10 cellular contexts compared by ENCODE assay signal in genomic region chr5:56686337-56687198, GRCh38.
DNase-seq lines count a peak whose midpoint lies in the region; ATAC-seq lines count a peak whose summit lies in the region.
"Had no signal": no experiment of that assay in that cellular context is flagged by ENCODE, and none has a peak within 500 bp of the region (broad histone marks: within the 10 kb centered on the region; RNA-seq: fewer than 3 reads in every experiment).

No MANE protein-coding gene starts in this region.

- peaks cover 0 to 4% (median 0%) of the 10 kb centered on the region in 3 donors for H3K4me1 ChIP-seq in skeletal muscle tissue (ENCODE audit: control insufficient read depth in 3 of 3, insufficient read depth in 3 of 3, low read length in 3 of 3)
- no peaks in the 10 kb centered on the region for H3K4me1 ChIP-seq in HAP-1
- H3K4me1 ChIP-seq: tibial artery had no signal

- H3K27me3 ChIP-seq in skeletal muscle tissue (ENCODE audit: control insufficient read depth in 3 of 3, insufficient read depth in 3 of 3, low read length in 3 of 3) (no peaks in the 10 kb centered on the region), HAP-1 (ENCODE audit: low read depth) (0 out of 2 replicates have a peak, but pooled peaks cover under 1% of the 10 kb centered on the region)
- H3K27me3 ChIP-seq: tibial artery had no signal

- H3K36me3 ChIP-seq in skeletal muscle tissue (ENCODE audit: control insufficient read depth in 3 of 3, insufficient read depth in 3 of 3, low read length in 3 of 3) (no peaks in the 10 kb centered on the region), HAP-1 (replicated peaks) (no peaks in the 10 kb centered on the region)
- H3K36me3 ChIP-seq: tibial artery had no signal

- H3K9me3 Mint-ChIP-seq in activated T-helper 2 cell treated with anti-CD3 and anti-CD28 coated beads, Interferon-gamma antibody, Interleukin-2, Interleukin-4, amounts not matched to agents 10 μg/mL and 5 μg/mL and 100 μg/mL, durations not matched to agents 14 hours and 24 hours and 36 hours = no peaks in the 10 kb centered on the region
- H3K9me3 Mint-ChIP-seq: activated naive CD4-positive, alpha-beta T cell treated with anti-CD3 and anti-CD28 coated beads, Interleukin-2, amount 50 U/mL, for 24 hours had no signal

- no peak overlapping the region for H3K27ac Mint-ChIP-seq in activated T-helper 2 cell treated with anti-CD3 and anti-CD28 coated beads, Interferon-gamma antibody, Interleukin-2, Interleukin-4, amounts not matched to agents 10 μg/mL and 5 μg/mL and 100 μg/mL, durations not matched to agents 14 hours and 24 hours and 36 hours

- DNase-seq in NAMALWA (ENCODE audit: low spot score) (peak; percentile 65), HAP-1 (ENCODE audit: low spot score in 2 of 2) (no peak), cardiac septum (ENCODE audit: low spot score) (no peak)
- no peak for DNase-seq in activated T-helper 2 cell treated with anti-CD3 and anti-CD28 coated beads, Interferon-gamma antibody, Interleukin-2, Interleukin-4, amounts not matched to agents 10 μg/mL and 5 μg/mL and 100 μg/mL, durations not matched to agents 14 hours and 24 hours and 36 hours (ENCODE audit: low spot score)
- DNase-seq: erythroblast, tibial artery had no signal

- intact Hi-C loops in activated T-helper 2 cell treated with anti-CD3 and anti-CD28 coated beads, Interferon-gamma antibody, Interleukin-2, Interleukin-4, amounts not matched to agents 10 μg/mL and 5 μg/mL and 100 μg/mL, durations not matched to agents 14 hours and 24 hours and 36 hours (cut with micrococcal nuclease) = no loop called here
- intact Hi-C loops in cardiac septum (cut with DNase I) = loop anchor here (10.0 kb wide), 1 partner anchor 412 kb away; no protein-coding TSS in a partner anchor

- H3K4me3 Mint-ChIP-seq in activated T-helper 2 cell treated with anti-CD3 and anti-CD28 coated beads, Interferon-gamma antibody, Interleukin-2, Interleukin-4, amounts not matched to agents 10 μg/mL and 5 μg/mL and 100 μg/mL, durations not matched to agents 14 hours and 24 hours and 36 hours (ENCODE audit: low read depth) = no peak overlapping the region
- H3K4me3 Mint-ChIP-seq: activated naive CD4-positive, alpha-beta T cell treated with anti-CD3 and anti-CD28 coated beads, Interleukin-2, amount 50 U/mL, for 24 hours had no signal

- H3K27ac ChIP-seq in skeletal muscle tissue (ENCODE audit: low read depth, low read length) = peak overlapping the region; percentile 11
- H3K27ac ChIP-seq: tibial artery had no signal

- no peaks in the 10 kb centered on the region for H3K27me3 Mint-ChIP-seq in activated T-helper 2 cell treated with anti-CD3 and anti-CD28 coated beads, Interferon-gamma antibody, Interleukin-2, Interleukin-4, amounts not matched to agents 10 μg/mL and 5 μg/mL and 100 μg/mL, durations not matched to agents 14 hours and 24 hours and 36 hours (ENCODE audit: low read depth)
- H3K27me3 Mint-ChIP-seq: activated naive CD4-positive, alpha-beta T cell treated with anti-CD3 and anti-CD28 coated beads, Interleukin-2, amount 50 U/mL, for 24 hours had no signal

- H3K4me3 ChIP-seq in skeletal muscle tissue (ENCODE audit: low read length in 3 of 3) (no peak overlapping the region), HAP-1 (no peak overlapping the region)
- H3K4me3 ChIP-seq: tibial artery had no signal

- H3K36me3 Mint-ChIP-seq in activated T-helper 2 cell treated with anti-CD3 and anti-CD28 coated beads, Interferon-gamma antibody, Interleukin-2, Interleukin-4, amounts not matched to agents 10 μg/mL and 5 μg/mL and 100 μg/mL, durations not matched to agents 14 hours and 24 hours and 36 hours (ENCODE audit: low read depth) = peaks cover 10% of the 10 kb centered on the region

- H3K9ac ChIP-seq in skeletal muscle tissue (ENCODE audit: low read depth in 1 of 3, low read length in 3 of 3) = no peak overlapping the region

- H3K9me3 ChIP-seq in skeletal muscle tissue (ENCODE audit: control insufficient read depth in 3 of 3, low read length in 3 of 3) (no peaks in the 10 kb centered on the region), HAP-1 (no peaks in the 10 kb centered on the region)
- H3K9me3 ChIP-seq: tibial artery had no signal

- peak; percentile 72 for ATAC-seq in GM18909 (IDR thresholded peaks at IDR 0.05; ENCODE audit: poor library complexity, unreplicated experiment)
- ATAC-seq in HG02678 (IDR thresholded peaks at IDR 0.05; ENCODE audit: unreplicated experiment) = peak; percentile 67

- peaks cover 48% of the 10 kb centered on the region for H3K4me1 Mint-ChIP-seq in activated T-helper 2 cell treated with anti-CD3 and anti-CD28 coated beads, Interferon-gamma antibody, Interleukin-2, Interleukin-4, amounts not matched to agents 10 μg/mL and 5 μg/mL and 100 μg/mL, durations not matched to agents 14 hours and 24 hours and 36 hours (ENCODE audit: low read depth)

- in situ Hi-C loops in HAP-1 (cut with MboI; ENCODE audit: low sequenced_read_pairs) = no loop called here
